In the genomic region with DNA sequence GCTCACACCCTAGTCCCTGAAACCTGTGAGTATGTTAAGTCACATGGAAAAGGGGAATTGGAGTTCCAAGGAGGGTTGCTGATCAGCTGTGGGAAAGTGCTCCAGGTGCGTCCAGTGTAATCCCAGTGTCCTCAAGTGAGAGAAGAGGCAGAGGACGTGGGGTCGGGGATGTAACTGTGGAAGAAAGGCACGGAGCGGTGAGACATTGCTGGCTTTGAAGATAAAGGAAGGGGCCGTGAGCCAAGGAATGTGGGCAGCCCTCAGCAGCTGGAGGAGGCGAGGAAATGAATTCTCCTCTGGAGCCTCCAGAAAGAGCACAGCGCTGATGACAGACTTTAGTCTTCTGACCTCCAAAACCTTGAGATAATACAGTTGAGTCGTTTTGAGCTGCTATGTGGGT, we compare ENCODE assay signal across 6 cellular contexts.
"Had no signal": no experiment of that assay in that cellular context is flagged by ENCODE, and none has a peak within 500 bp of the region (broad histone marks: within the 10 kb centered on the region; RNA-seq: fewer than 3 reads in every experiment).

No MANE protein-coding gene starts in this region.

- H3K27ac Mint-ChIP-seq: GM23338, HFFc6 had no signal

- H3K4me1 ChIP-seq: HAP-1 had no signal

- H3K9me3 ChIP-seq: HAP-1 had no signal

- H3K4me1 Mint-ChIP-seq: GM23338 had no signal

- H3K4me3 ChIP-seq: GM23338, HAP-1, K562 had no signal

- H3K4me2 ChIP-seq: GM23338 had no signal

- DNase-seq: HFFc6, IMR-90, KG1 had no signal

- H2AFZ ChIP-seq: GM23338 had no signal

- H3K36me3 ChIP-seq: HAP-1 had no signal

- H3K4me3 Mint-ChIP-seq: GM23338, HFFc6 had no signal
